ENCODE assay signal across 1 cellular context in the genomic region with DNA sequence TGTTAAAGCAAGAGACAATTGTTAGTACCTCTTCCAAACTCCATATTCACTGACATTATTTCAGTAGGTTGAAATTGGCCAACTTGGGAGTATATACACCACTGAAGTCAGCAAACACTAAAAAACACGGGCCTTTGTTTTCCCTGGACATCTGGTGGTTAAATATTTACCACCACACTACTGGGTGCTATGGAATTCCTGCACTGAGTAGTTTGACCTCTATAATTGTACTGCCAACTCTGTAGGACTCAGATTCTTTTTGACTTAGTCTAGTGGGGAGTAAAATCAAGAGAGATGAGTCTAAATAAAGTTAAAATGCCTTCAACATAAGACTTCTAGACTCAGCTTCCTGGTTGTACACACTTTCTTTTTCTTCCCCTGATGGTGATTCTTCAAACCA.
A peak's percentile ranks its signal among the peaks of the same experiment; 100 is the strongest.
TF ChIP-seq lines count a peak whose summit lies in the region.

No MANE protein-coding gene starts in this region.

TF ChIP-seq in HepG2, 621 proteins besides CTCF, POLR2A, EP300 and RAD21 (continued from another document and continues in another):
- TF ChIP-seq, protein P1, sequence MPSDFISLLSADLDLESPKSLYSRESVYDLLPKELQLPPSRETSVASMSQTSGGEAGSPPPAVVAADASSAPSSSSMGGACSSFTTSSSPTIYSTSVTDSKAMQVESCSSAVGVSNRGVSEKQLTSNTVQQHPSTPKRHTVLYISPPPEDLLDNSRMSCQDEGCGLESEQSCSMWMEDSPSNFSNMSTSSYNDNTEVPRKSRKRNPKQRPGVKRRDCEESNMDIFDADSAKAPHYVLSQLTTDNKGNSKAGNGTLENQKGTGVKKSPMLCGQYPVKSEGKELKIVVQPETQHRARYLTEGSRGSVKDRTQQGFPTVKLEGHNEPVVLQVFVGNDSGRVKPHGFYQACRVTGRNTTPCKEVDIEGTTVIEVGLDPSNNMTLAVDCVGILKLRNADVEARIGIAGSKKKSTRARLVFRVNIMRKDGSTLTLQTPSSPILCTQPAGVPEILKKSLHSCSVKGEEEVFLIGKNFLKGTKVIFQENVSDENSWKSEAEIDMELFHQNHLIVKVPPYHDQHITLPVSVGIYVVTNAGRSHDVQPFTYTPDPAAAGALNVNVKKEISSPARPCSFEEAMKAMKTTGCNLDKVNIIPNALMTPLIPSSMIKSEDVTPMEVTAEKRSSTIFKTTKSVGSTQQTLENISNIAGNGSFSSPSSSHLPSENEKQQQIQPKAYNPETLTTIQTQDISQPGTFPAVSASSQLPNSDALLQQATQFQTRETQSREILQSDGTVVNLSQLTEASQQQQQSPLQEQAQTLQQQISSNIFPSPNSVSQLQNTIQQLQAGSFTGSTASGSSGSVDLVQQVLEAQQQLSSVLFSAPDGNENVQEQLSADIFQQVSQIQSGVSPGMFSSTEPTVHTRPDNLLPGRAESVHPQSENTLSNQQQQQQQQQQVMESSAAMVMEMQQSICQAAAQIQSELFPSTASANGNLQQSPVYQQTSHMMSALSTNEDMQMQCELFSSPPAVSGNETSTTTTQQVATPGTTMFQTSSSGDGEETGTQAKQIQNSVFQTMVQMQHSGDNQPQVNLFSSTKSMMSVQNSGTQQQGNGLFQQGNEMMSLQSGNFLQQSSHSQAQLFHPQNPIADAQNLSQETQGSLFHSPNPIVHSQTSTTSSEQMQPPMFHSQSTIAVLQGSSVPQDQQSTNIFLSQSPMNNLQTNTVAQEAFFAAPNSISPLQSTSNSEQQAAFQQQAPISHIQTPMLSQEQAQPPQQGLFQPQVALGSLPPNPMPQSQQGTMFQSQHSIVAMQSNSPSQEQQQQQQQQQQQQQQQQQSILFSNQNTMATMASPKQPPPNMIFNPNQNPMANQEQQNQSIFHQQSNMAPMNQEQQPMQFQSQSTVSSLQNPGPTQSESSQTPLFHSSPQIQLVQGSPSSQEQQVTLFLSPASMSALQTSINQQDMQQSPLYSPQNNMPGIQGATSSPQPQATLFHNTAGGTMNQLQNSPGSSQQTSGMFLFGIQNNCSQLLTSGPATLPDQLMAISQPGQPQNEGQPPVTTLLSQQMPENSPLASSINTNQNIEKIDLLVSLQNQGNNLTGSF (CRISPR knock-in tag; IDR thresholded peaks at IDR 0.05), result no peak
- TF ChIP-seq DNMT3B (CRISPR knock-in tag; conservative IDR thresholded peaks at IDR 0.05) (no peak), RFX3 (CRISPR knock-in tag; IDR thresholded peaks at IDR 0.05) (no peak), AGO2 (optimal IDR thresholded peaks at IDR 0.05; ENCODE audit: low read depth, low read length) (no peak), CHD4 (IDR thresholded peaks at IDR 0.05; ENCODE audit: borderline replicate concordance, low read length) (no peak), ZNF598 (CRISPR knock-in tag; IDR thresholded peaks at IDR 0.05; ENCODE audit: borderline replicate concordance) (no peak), ZNF460 (CRISPR knock-in tag; IDR thresholded peaks at IDR 0.05; ENCODE audit: borderline replicate concordance) (no peak), NR2F1 (CRISPR knock-in tag; IDR thresholded peaks at IDR 0.05) (peak; percentile 84 to 91), KAT8 (CRISPR knock-in tag; IDR thresholded peaks at IDR 0.05) (peak; percentile 39), PHF8 (CRISPR knock-in tag; IDR thresholded peaks at IDR 0.05) (no peak), ZNF780A (CRISPR knock-in tag; IDR thresholded peaks at IDR 0.05) (no peak), ZNF7 (CRISPR knock-in tag; IDR thresholded peaks at IDR 0.05) (no peak), U2AF2 (IDR thresholded peaks at IDR 0.05; ENCODE audit: low read depth, low read length) (no peak), IRX3 (CRISPR knock-in tag; IDR thresholded peaks at IDR 0.05; ENCODE audit: borderline replicate concordance, low read depth) (no peak)
- TF ChIP-seq, protein P2, sequence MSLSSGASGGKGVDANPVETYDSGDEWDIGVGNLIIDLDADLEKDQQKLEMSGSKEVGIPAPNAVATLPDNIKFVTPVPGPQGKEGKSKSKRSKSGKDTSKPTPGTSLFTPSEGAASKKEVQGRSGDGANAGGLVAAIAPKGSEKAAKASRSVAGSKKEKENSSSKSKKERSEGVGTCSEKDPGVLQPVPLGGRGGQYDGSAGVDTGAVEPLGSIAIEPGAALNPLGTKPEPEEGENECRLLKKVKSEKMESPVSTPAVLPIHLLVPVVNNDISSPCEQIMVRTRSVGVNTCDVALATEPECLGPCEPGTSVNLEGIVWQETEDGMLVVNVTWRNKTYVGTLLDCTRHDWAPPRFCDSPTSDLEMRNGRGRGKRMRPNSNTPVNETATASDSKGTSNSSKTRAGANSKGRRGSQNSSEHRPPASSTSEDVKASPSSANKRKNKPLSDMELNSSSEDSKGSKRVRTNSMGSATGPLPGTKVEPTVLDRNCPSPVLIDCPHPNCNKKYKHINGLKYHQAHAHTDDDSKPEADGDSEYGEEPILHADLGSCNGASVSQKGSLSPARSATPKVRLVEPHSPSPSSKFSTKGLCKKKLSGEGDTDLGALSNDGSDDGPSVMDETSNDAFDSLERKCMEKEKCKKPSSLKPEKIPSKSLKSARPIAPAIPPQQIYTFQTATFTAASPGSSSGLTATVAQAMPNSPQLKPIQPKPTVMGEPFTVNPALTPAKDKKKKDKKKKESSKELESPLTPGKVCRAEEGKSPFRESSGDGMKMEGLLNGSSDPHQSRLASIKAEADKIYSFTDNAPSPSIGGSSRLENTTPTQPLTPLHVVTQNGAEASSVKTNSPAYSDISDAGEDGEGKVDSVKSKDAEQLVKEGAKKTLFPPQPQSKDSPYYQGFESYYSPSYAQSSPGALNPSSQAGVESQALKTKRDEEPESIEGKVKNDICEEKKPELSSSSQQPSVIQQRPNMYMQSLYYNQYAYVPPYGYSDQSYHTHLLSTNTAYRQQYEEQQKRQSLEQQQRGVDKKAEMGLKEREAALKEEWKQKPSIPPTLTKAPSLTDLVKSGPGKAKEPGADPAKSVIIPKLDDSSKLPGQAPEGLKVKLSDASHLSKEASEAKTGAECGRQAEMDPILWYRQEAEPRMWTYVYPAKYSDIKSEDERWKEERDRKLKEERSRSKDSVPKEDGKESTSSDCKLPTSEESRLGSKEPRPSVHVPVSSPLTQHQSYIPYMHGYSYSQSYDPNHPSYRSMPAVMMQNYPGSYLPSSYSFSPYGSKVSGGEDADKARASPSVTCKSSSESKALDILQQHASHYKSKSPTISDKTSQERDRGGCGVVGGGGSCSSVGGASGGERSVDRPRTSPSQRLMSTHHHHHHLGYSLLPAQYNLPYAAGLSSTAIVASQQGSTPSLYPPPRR (CRISPR knock-in tag; IDR thresholded peaks at IDR 0.05; ENCODE audit: borderline replicate concordance), result peak; percentile 88
- TF ChIP-seq, protein P3, sequence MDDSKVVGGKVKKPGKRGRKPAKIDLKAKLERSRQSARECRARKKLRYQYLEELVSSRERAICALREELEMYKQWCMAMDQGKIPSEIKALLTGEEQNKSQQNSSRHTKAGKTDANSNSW (CRISPR knock-in tag; IDR thresholded peaks at IDR 0.05; ENCODE audit: borderline replicate concordance), result no peak
- TF ChIP-seq, protein P4, sequence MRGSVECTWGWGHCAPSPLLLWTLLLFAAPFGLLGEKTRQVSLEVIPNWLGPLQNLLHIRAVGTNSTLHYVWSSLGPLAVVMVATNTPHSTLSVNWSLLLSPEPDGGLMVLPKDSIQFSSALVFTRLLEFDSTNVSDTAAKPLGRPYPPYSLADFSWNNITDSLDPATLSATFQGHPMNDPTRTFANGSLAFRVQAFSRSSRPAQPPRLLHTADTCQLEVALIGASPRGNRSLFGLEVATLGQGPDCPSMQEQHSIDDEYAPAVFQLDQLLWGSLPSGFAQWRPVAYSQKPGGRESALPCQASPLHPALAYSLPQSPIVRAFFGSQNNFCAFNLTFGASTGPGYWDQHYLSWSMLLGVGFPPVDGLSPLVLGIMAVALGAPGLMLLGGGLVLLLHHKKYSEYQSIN (CRISPR knock-in tag; IDR thresholded peaks at IDR 0.05; ENCODE audit: borderline replicate concordance), result no peak
- TF ChIP-seq, protein P5, sequence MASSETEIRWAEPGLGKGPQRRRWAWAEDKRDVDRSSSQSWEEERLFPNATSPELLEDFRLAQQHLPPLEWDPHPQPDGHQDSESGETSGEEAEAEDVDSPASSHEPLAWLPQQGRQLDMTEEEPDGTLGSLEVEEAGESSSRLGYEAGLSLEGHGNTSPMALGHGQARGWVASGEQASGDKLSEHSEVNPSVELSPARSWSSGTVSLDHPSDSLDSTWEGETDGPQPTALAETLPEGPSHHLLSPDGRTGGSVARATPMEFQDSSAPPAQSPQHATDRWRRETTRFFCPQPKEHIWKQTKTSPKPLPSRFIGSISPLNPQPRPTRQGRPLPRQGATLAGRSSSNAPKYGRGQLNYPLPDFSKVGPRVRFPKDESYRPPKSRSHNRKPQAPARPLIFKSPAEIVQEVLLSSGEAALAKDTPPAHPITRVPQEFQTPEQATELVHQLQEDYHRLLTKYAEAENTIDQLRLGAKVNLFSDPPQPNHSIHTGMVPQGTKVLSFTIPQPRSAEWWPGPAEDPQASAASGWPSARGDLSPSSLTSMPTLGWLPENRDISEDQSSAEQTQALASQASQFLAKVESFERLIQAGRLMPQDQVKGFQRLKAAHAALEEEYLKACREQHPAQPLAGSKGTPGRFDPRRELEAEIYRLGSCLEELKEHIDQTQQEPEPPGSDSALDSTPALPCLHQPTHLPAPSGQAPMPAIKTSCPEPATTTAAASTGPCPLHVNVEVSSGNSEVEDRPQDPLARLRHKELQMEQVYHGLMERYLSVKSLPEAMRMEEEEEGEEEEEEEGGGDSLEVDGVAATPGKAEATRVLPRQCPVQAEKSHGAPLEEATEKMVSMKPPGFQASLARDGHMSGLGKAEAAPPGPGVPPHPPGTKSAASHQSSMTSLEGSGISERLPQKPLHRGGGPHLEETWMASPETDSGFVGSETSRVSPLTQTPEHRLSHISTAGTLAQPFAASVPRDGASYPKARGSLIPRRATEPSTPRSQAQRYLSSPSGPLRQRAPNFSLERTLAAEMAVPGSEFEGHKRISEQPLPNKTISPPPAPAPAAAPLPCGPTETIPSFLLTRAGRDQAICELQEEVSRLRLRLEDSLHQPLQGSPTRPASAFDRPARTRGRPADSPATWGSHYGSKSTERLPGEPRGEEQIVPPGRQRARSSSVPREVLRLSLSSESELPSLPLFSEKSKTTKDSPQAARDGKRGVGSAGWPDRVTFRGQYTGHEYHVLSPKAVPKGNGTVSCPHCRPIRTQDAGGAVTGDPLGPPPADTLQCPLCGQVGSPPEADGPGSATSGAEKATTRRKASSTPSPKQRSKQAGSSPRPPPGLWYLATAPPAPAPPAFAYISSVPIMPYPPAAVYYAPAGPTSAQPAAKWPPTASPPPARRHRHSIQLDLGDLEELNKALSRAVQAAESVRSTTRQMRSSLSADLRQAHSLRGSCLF (CRISPR knock-in tag; IDR thresholded peaks at IDR 0.05; ENCODE audit: borderline replicate concordance), result no peak
- TF ChIP-seq, protein P6, sequence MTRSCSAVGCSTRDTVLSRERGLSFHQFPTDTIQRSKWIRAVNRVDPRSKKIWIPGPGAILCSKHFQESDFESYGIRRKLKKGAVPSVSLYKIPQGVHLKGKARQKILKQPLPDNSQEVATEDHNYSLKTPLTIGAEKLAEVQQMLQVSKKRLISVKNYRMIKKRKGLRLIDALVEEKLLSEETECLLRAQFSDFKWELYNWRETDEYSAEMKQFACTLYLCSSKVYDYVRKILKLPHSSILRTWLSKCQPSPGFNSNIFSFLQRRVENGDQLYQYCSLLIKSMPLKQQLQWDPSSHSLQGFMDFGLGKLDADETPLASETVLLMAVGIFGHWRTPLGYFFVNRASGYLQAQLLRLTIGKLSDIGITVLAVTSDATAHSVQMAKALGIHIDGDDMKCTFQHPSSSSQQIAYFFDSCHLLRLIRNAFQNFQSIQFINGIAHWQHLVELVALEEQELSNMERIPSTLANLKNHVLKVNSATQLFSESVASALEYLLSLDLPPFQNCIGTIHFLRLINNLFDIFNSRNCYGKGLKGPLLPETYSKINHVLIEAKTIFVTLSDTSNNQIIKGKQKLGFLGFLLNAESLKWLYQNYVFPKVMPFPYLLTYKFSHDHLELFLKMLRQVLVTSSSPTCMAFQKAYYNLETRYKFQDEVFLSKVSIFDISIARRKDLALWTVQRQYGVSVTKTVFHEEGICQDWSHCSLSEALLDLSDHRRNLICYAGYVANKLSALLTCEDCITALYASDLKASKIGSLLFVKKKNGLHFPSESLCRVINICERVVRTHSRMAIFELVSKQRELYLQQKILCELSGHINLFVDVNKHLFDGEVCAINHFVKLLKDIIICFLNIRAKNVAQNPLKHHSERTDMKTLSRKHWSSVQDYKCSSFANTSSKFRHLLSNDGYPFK (CRISPR knock-in tag; IDR thresholded peaks at IDR 0.05; ENCODE audit: borderline replicate concordance), result no peak
- TF ChIP-seq, protein P7, sequence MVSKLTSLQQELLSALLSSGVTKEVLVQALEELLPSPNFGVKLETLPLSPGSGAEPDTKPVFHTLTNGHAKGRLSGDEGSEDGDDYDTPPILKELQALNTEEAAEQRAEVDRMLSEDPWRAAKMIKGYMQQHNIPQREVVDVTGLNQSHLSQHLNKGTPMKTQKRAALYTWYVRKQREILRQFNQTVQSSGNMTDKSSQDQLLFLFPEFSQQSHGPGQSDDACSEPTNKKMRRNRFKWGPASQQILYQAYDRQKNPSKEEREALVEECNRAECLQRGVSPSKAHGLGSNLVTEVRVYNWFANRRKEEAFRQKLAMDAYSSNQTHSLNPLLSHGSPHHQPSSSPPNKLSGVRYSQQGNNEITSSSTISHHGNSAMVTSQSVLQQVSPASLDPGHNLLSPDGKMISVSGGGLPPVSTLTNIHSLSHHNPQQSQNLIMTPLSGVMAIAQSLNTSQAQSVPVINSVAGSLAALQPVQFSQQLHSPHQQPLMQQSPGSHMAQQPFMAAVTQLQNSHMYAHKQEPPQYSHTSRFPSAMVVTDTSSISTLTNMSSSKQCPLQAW (CRISPR knock-in tag; IDR thresholded peaks at IDR 0.05), result peak; percentile 48; the same call in 1 of the 2 replicates
- TF ChIP-seq, protein P8, sequence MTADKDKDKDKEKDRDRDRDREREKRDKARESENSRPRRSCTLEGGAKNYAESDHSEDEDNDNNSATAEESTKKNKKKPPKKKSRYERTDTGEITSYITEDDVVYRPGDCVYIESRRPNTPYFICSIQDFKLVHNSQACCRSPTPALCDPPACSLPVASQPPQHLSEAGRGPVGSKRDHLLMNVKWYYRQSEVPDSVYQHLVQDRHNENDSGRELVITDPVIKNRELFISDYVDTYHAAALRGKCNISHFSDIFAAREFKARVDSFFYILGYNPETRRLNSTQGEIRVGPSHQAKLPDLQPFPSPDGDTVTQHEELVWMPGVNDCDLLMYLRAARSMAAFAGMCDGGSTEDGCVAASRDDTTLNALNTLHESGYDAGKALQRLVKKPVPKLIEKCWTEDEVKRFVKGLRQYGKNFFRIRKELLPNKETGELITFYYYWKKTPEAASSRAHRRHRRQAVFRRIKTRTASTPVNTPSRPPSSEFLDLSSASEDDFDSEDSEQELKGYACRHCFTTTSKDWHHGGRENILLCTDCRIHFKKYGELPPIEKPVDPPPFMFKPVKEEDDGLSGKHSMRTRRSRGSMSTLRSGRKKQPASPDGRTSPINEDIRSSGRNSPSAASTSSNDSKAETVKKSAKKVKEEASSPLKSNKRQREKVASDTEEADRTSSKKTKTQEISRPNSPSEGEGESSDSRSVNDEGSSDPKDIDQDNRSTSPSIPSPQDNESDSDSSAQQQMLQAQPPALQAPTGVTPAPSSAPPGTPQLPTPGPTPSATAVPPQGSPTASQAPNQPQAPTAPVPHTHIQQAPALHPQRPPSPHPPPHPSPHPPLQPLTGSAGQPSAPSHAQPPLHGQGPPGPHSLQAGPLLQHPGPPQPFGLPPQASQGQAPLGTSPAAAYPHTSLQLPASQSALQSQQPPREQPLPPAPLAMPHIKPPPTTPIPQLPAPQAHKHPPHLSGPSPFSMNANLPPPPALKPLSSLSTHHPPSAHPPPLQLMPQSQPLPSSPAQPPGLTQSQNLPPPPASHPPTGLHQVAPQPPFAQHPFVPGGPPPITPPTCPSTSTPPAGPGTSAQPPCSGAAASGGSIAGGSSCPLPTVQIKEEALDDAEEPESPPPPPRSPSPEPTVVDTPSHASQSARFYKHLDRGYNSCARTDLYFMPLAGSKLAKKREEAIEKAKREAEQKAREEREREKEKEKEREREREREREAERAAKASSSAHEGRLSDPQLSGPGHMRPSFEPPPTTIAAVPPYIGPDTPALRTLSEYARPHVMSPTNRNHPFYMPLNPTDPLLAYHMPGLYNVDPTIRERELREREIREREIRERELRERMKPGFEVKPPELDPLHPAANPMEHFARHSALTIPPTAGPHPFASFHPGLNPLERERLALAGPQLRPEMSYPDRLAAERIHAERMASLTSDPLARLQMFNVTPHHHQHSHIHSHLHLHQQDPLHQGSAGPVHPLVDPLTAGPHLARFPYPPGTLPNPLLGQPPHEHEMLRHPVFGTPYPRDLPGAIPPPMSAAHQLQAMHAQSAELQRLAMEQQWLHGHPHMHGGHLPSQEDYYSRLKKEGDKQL (CRISPR knock-in tag; IDR thresholded peaks at IDR 0.05; ENCODE audit: low read depth), result peak; percentile 84
